Comparison of ENCODE assay signal across 8 cellular contexts in genomic region chr10:14838582-14839304, GRCh38. TPM values are rescaled to one million over a fixed set of nuclear protein-coding genes. Genes with fewer than 3 reads are reported as not detected.
DNase-seq lines count a peak whose midpoint lies in the region; ATAC-seq and TF ChIP-seq lines count a peak whose summit lies in the region.

No MANE protein-coding gene starts in this region.

- CTCF ChIA-PET in T-cell (lab: Charles Lee): interaction anchor here (0.6 to 2.2 kb wide), 10 partner anchors 15 to 302 kb away, joined by 3 to 13 read pairs (median 4); partner anchors contain the start of genes MEIG1 (in 1 of the 2) and SUV39H2 (in 1 of the 2)

- H3K27me3 Mint-ChIP-seq in T-cell: no peaks in the 10 kb centered on the region

- peak; percentile 4 for ATAC-seq in HG03064 (IDR thresholded peaks at IDR 0.05; ENCODE audit: low read depth, unreplicated experiment)
- peak in 3 of 4 experiments; percentile 2 to 6 (median 3) for ATAC-seq in T-cell (replicated peaks in 1 of 4)
- no peak for ATAC-seq in GM18861 (IDR thresholded peaks at IDR 0.05; ENCODE audit: unreplicated experiment)

- peaks cover 20% of the 10 kb centered on the region for H3K36me3 Mint-ChIP-seq in T-cell

- DNase-seq in GM12864 (ENCODE audit: low read depth) (no peak), T-cell (peak in 17 of 34 experiments; percentile 3 to 30 (median 5)), cardiac fibroblast (ENCODE audit: low read depth in 2 of 2) (peak; percentile 16 to 26), kidney tubule cell (ENCODE audit: low spot score) (peak; percentile 19), H4 (ENCODE audit: low spot score) (no peak)
- DNase-seq in stimulated activated CD4-positive, alpha-beta T cell treated with anti-CD3 and anti-CD28 coated beads, Interleukin-1b, Interleukin-23, amount 100 ng/mL, for 48 hours: peak; percentile 30

- H3K4me3 Mint-ChIP-seq in T-cell: peak overlapping the region; percentile 88 to 97 (median 92)

- POLR2A ChIA-PET in T-cell (lab: Charles Lee): interaction anchor here (0.5 to 2.2 kb wide), 17 partner anchors 9 to 907 kb away, joined by 3 to 14 read pairs (median 5); partner anchors contain the start of genes MEIG1 (in 1 of the 2), RPP38 (in 1 of the 2) and SUV39H2 (in 1 of the 2)

- TF ChIP-seq CTCF in GM12864 (IDR thresholded peaks at IDR 0.05; ENCODE audit: low read depth, low read length, missing control alignments) (no peak), cardiac fibroblast (IDR thresholded peaks at IDR 0.05; ENCODE audit: low read depth, low read length) (no peak)

- H3K4me1 Mint-ChIP-seq in T-cell: peaks cover 27 to 35% (median 33%) of the 10 kb centered on the region in 3 donors

- H3K27ac Mint-ChIP-seq in T-cell: peak overlapping the region; percentile 95 to 96

- H3K9me3 Mint-ChIP-seq in T-cell: no peaks in the 10 kb centered on the region

- peak overlapping the region; percentile 84 for H3K4me3 ChIP-seq in GM12864 (ENCODE audit: low read depth, low read length)
- peak overlapping the region; percentile 99 to 100 for H3K4me3 ChIP-seq in cardiac fibroblast (replicated peaks in 1 of 2; ENCODE audit: low read depth in 2 of 2, low read length in 2 of 2)

RNA-seq across cellular contexts. Expression of gene HSPA14, which starts 0.6 kb away (rescaled TPM):
- total RNA-seq in T-cell: 10 to 100 TPM; 13.0 to 19.5 (median 15.0) TPM
- 16.3 and 19.5 TPM in 2 replicates for total RNA-seq in H4 (2014; rRNA removed; shearing (Covaris generic))

RNA-seq across cellular contexts. Expression of gene MSANTD7, which starts 0.6 kb away (rescaled TPM):
- total RNA-seq in T-cell: 10 to 100 TPM; 11.7 to 31.5 (median 14.9) TPM
- total RNA-seq in H4 (2014; rRNA removed; shearing (Covaris generic)): 17.5 and 18.4 TPM in 2 replicates

RNA-seq across cellular contexts. Expression of gene CDNF, which starts 0.9 kb away (rescaled TPM):
- total RNA-seq in T-cell: 1 to 10 TPM; 1.5 to 4.0 (median 2.5) TPM
- total RNA-seq in H4 (2014; rRNA removed; shearing (Covaris generic)): 0.10 TPM in 1 of 2 replicates, not detected in the other

RNA-seq across cellular contexts. Expression of gene SUV39H2, which starts 39.9 kb away (rescaled TPM):
- 1 to 10 TPM; 2.4 to 5.1 (median 3.4) TPM for total RNA-seq in T-cell
- total RNA-seq in H4 (2014; rRNA removed; shearing (Covaris generic)): 15.5 and 27.6 TPM in 2 replicates

Comparison
In these comparisons a context has a peak if more than half of its experiments do, and no peak if none do; other contexts are left out.
1. DNase-seq: peak in cardiac fibroblast (2 of 2), kidney tubule cell (single experiment) and stimulated activated CD4-positive, alpha-beta T cell treated with anti-CD3 and anti-CD28 coated beads, Interleukin-1b, Interleukin-23, amount 100 ng/mL, for 48 hours (single experiment); none in GM12864 (single experiment) and H4 (single experiment).